ENCODE assay signal across 25 cellular contexts in genomic region chr22:48301908-48302307, GRCh38.
DNase-seq lines count a peak whose midpoint lies in the region; ATAC-seq and TF ChIP-seq lines count a peak whose summit lies in the region.
"Had no signal": no experiment of that assay in that cellular context is flagged by ENCODE, and none has a peak within 500 bp of the region (broad histone marks: within the 10 kb centered on the region; RNA-seq: fewer than 3 reads in every experiment).

No MANE protein-coding gene starts in this region.

- WGBS in GM23248 (ENCODE audit: low coverage in 1 of 2, low lambda C conversion rate in 2 of 2, missing lambda C conversion rate in 2 of 2), 2 experiments = 29 to 47% methylated on average over 8 of the region's 8 CpGs

- no peaks in the 10 kb centered on the region for H3K36me3 Mint-ChIP-seq in central memory CD8-positive, alpha-beta T cell (ENCODE audit: insufficient read depth)
- H3K36me3 Mint-ChIP-seq: CD14-positive monocyte; CD4-positive, alpha-beta memory T cell; CD4-positive, CD25-positive, alpha-beta regulatory T cell; CD8-positive, alpha-beta memory T cell had no signal

- TF ChIP-seq CTCF in right atrium auricular region (IDR thresholded peaks at IDR 0.05) (no peak), left ventricle myocardium inferior (IDR thresholded peaks at IDR 0.05; ENCODE audit: borderline replicate concordance) (no peak), upper lobe of right lung (IDR thresholded peaks at IDR 0.05) (no peak), WERI-Rb-1 (IDR thresholded peaks at IDR 0.05; ENCODE audit: low read depth, low read length) (no peak)

- H3F3A ChIP-seq in GM23248 (ENCODE audit: insufficient read depth) = no peaks in the 10 kb centered on the region

- no peaks in the 10 kb centered on the region for H3K79me2 ChIP-seq in GM23248 (ENCODE audit: insufficient read depth)

- H3K27ac ChIP-seq in right atrium auricular region (no peak overlapping the region), left ventricle myocardium inferior (replicated peaks) (no peak overlapping the region), upper lobe of right lung (no peak overlapping the region), WERI-Rb-1 (no peak overlapping the region), GM23248 (no peak overlapping the region)
- H3K27ac ChIP-seq: BLaER1 had no signal

- no peak overlapping the region for H3K4me3 Mint-ChIP-seq in central memory CD8-positive, alpha-beta T cell
- H3K4me3 Mint-ChIP-seq: CD14-positive monocyte; CD4-positive, alpha-beta memory T cell; CD4-positive, CD25-positive, alpha-beta regulatory T cell; CD8-positive, alpha-beta memory T cell had no signal

- no peak overlapping the region for H3K4me2 ChIP-seq in GM23248 (ENCODE audit: unreplicated experiment)
- H3K4me2 ChIP-seq: BLaER1 had no signal

- intact Hi-C loops in left ventricle myocardium inferior (cut with micrococcal nuclease) (no loop called here), upper lobe of right lung (cut with DNase I) (no loop called here)

- H3K27me3 Mint-ChIP-seq in central memory CD8-positive, alpha-beta T cell = peaks cover 16% of the 10 kb centered on the region

- H3K4me1 Mint-ChIP-seq in central memory CD8-positive, alpha-beta T cell = no peaks in the 10 kb centered on the region
- H3K4me1 Mint-ChIP-seq: CD14-positive monocyte; CD4-positive, alpha-beta memory T cell; CD4-positive, CD25-positive, alpha-beta regulatory T cell; CD8-positive, alpha-beta memory T cell had no signal

- H3K4me3 ChIP-seq in right atrium auricular region (no peak overlapping the region), left ventricle myocardium inferior (no peak overlapping the region), upper lobe of right lung (no peak overlapping the region), WERI-Rb-1 (ENCODE audit: low read depth, low read length) (no peak overlapping the region), GM23248 (no peak overlapping the region)
- H3K4me3 ChIP-seq: BLaER1, GM12878 had no signal

- H3K27me3 ChIP-seq in right atrium auricular region (no peaks in the 10 kb centered on the region), left ventricle myocardium inferior (ENCODE audit: low read depth) (peaks cover 88% of the 10 kb centered on the region), upper lobe of right lung (no peaks in the 10 kb centered on the region), WERI-Rb-1 (ENCODE audit: insufficient read depth, low read depth, severe bottlenecking) (no peaks in the 10 kb centered on the region), GM23248 (replicated peaks; ENCODE audit: insufficient read depth) (no peaks in the 10 kb centered on the region)
- H3K27me3 ChIP-seq: BE2C, BLaER1 had no signal

- no peaks in the 10 kb centered on the region for H3K36me3 ChIP-seq in right atrium auricular region
- no peaks in the 10 kb centered on the region for H3K36me3 ChIP-seq in left ventricle myocardium inferior
- H3K36me3 ChIP-seq in upper lobe of right lung = no peaks in the 10 kb centered on the region
- H3K36me3 ChIP-seq in WERI-Rb-1 = no peaks in the 10 kb centered on the region
- H3K36me3 ChIP-seq in GM23248 (ENCODE audit: low read depth) = no peaks in the 10 kb centered on the region
- H3K36me3 ChIP-seq: BE2C, BLaER1 had no signal

- no peak overlapping the region for H3K9ac ChIP-seq in GM23248
- H3K9ac ChIP-seq: BLaER1 had no signal

- H3K9me3 Mint-ChIP-seq in central memory CD8-positive, alpha-beta T cell = no peaks in the 10 kb centered on the region
- H3K9me3 Mint-ChIP-seq: CD8-positive, alpha-beta memory T cell had no signal

- ATAC-seq in central memory CD8-positive, alpha-beta T cell (replicated peaks; ENCODE audit: extremely low read depth, poor library complexity, severe bottlenecking) = no peak
- ATAC-seq in upper lobe of right lung (no peak), HG02938 (IDR thresholded peaks at IDR 0.05; ENCODE audit: unreplicated experiment) (no peak)
- ATAC-seq: GM12878 had no signal

- H3K9me3 ChIP-seq in right atrium auricular region (no peaks in the 10 kb centered on the region), left ventricle myocardium inferior (replicated peaks) (no peaks in the 10 kb centered on the region), upper lobe of right lung (no peaks in the 10 kb centered on the region), WERI-Rb-1 (ENCODE audit: severe bottlenecking) (no peaks in the 10 kb centered on the region), GM23248 (ENCODE audit: low read depth) (no peaks in the 10 kb centered on the region)
- H3K9me3 ChIP-seq: BLaER1 had no signal

- no peaks in the 10 kb centered on the region for H3K9me2 ChIP-seq in GM23248 (ENCODE audit: insufficient read depth)

- H3K27ac Mint-ChIP-seq in central memory CD8-positive, alpha-beta T cell (ENCODE audit: low read depth) = peak overlapping the region; percentile 22
- H3K27ac Mint-ChIP-seq: CD4-positive, alpha-beta memory T cell; CD4-positive, CD25-positive, alpha-beta regulatory T cell had no signal

- DNase-seq in right atrium auricular region (ENCODE audit: low spot score) (peak; percentile 54), left ventricle myocardium inferior (no peak), islet precursor cell (peak; percentile 43), upper lobe of right lung (peak; percentile 54), WERI-Rb-1 (no peak), GM23248 (no peak)
- DNase-seq in central memory CD8-positive, alpha-beta T cell (ENCODE audit: low spot score in 2 of 2) = no peak
- DNase-seq: 8988T; ACHN; BE2C; C1 segment of cervical spinal cord; CD4-positive, alpha-beta memory T cell; CD4-positive, CD25-positive, alpha-beta regulatory T cell; COR-L47; DMS 273 treated with DMSO at 0.1 percent for 48 hours; DMS153; DMS53; DND-41; EL; GDM1 had no signal

- H2AFZ ChIP-seq in GM23248 = no peak overlapping the region

- no peaks in the 10 kb centered on the region for H4K20me1 ChIP-seq in GM23248 (ENCODE audit: insufficient read depth)
- H4K20me1 ChIP-seq: BLaER1 had no signal

- in situ Hi-C loops in GM23248 (cut with MboI) = no loop called here

- no peaks in the 10 kb centered on the region for H3K4me1 ChIP-seq in right atrium auricular region
- H3K4me1 ChIP-seq in left ventricle myocardium inferior = no peaks in the 10 kb centered on the region
- peaks cover 3% of the 10 kb centered on the region for H3K4me1 ChIP-seq in upper lobe of right lung
- no peaks in the 10 kb centered on the region for H3K4me1 ChIP-seq in GM23248 (ENCODE audit: insufficient read depth)
- H3K4me1 ChIP-seq: BE2C, BLaER1 had no signal

Comparison
In these comparisons a context has a peak if more than half of its experiments do, and no peak if none do; other contexts are left out.
1. DNase-seq: peak in right atrium auricular region (single experiment), islet precursor cell (single experiment) and upper lobe of right lung (single experiment); none in left ventricle myocardium inferior (single experiment), central memory CD8-positive, alpha-beta T cell (0 of 2), WERI-Rb-1 (single experiment) and GM23248 (single experiment).